Comparison of ENCODE assay signal across 13 cellular contexts in the genomic region with DNA sequence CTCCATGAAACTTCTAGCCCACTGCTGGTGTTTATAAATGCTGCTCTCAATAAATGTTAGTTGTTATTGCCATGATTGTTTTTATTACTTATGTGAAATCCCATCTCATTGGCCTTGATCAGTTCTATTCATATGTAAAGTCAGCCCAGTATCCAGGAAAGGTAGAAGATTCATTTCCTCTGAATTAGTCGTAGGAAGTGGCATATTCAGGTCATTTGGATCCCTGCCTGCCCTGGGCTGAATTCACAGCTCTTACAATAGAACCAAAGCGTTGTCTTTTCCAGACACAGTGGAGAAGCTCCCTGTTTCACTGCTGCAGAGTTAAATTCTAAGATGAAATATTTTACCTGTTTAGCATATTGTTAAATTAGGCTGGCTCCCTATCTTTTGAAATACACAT.
"Had no signal": no experiment of that assay in that cellular context is flagged by ENCODE, and none has a peak within 500 bp of the region (broad histone marks: within the 10 kb centered on the region; RNA-seq: fewer than 3 reads in every experiment).

No MANE protein-coding gene starts in this region.

- H3K36me3 ChIP-seq: ovary, stomach, thoracic aorta had no signal

- ATAC-seq: activated T-cell treated with anti-CD3 and anti-CD28 coated beads, Interleukin-2, amount 50 U/mL, for 4 hours; left colon had no signal

- H3K4me3 ChIP-seq: ovary, stomach, thoracic aorta had no signal

- H3K4me3 Mint-ChIP-seq: activated CD4-positive, alpha-beta memory T cell treated with anti-CD3 and anti-CD28 coated beads for 36 hours; activated naive CD8-positive, alpha-beta T cell treated with anti-CD3 and anti-CD28 coated beads for 36 hours; activated T-cell treated with anti-CD3 and anti-CD28 coated beads, Interleukin-2, amount 50 U/mL, for 4 hours; memory B cell had no signal

- H3K36me3 Mint-ChIP-seq: activated CD4-positive, alpha-beta memory T cell treated with anti-CD3 and anti-CD28 coated beads for 36 hours; activated naive CD8-positive, alpha-beta T cell treated with anti-CD3 and anti-CD28 coated beads for 36 hours; memory B cell had no signal

- H3K4me1 Mint-ChIP-seq: memory B cell had no signal

- H3K27ac ChIP-seq: ovary, thoracic aorta had no signal

- H3K27me3 ChIP-seq: ovary, stomach had no signal

- H3K9me3 Mint-ChIP-seq: activated CD4-positive, alpha-beta memory T cell treated with anti-CD3 and anti-CD28 coated beads for 36 hours; activated naive CD8-positive, alpha-beta T cell treated with anti-CD3 and anti-CD28 coated beads for 36 hours; activated T-cell treated with anti-CD3 and anti-CD28 coated beads, Interleukin-2, amount 50 U/mL, for 4 hours; memory B cell had no signal

- H3K4me1 ChIP-seq: stomach had no signal

- DNase-seq: activated CD4-positive, alpha-beta memory T cell treated with anti-CD3 and anti-CD28 coated beads for 36 hours; activated gamma-delta T cell; activated naive CD8-positive, alpha-beta T cell treated with anti-CD3 and anti-CD28 coated beads for 36 hours; activated T-cell treated with anti-CD3 and anti-CD28 coated beads, Interleukin-2, amount 50 U/mL, for 4 hours; anterior cingulate cortex; effector CD4-positive, alpha-beta T cell; left colon; ovary; stomach; SW 1271; T-helper 9 cell had no signal

- H3K27ac Mint-ChIP-seq: activated CD4-positive, alpha-beta memory T cell treated with anti-CD3 and anti-CD28 coated beads for 36 hours; activated naive CD8-positive, alpha-beta T cell treated with anti-CD3 and anti-CD28 coated beads for 36 hours; memory B cell had no signal

- H3K9me3 ChIP-seq: ovary, stomach, thoracic aorta had no signal
